Comparison of ENCODE assay signal across 21 cellular contexts in the genomic region with DNA sequence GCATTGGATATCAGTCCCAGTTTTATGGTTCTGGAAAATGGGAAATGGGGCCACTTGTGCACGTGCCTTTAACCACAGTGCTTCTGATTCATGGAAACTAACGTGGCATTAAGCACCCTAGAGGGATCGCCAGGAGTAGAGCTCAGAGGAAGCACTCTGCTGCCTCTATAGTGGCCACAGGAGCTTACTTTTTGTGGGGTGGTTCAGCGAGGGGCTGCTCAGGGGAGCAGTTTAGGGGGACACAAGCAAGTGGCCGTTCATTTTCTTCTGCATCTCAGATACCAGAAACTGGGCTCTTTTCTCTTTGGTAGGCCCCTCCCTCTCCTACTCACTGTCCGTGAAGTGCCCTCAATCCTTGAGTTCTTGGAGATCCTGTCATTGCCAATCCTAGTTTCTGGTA. TPM values are rescaled to one million over a fixed set of nuclear protein-coding genes. Genes with fewer than 3 reads are reported as not detected.
DNase-seq lines count a peak whose midpoint lies in the region; ATAC-seq and TF ChIP-seq lines count a peak whose summit lies in the region.
"Had no signal": no experiment of that assay in that cellular context is flagged by ENCODE, and none has a peak within 500 bp of the region (broad histone marks: within the 10 kb centered on the region; RNA-seq: fewer than 3 reads in every experiment).

No MANE protein-coding gene starts in this region.

- H3K4me1 ChIP-seq in smooth muscle cell (ENCODE audit: low read depth), result peaks cover 20% of the 10 kb centered on the region
- H3K4me1 ChIP-seq: A549 had no signal

- H2AFZ ChIP-seq in smooth muscle cell (ENCODE audit: low read depth), result no peak overlapping the region

- H3K9me3 ChIP-seq in AG04450 (ENCODE audit: control insufficient read depth, insufficient read depth, low read length) (no peaks in the 10 kb centered on the region), smooth muscle cell (replicated peaks; ENCODE audit: low read depth) (no peaks in the 10 kb centered on the region)
- H3K9me3 ChIP-seq: A549 had no signal

- peaks cover 3% of the 10 kb centered on the region for H4K20me1 ChIP-seq in smooth muscle cell (ENCODE audit: low read depth)

- H3K4me1 Mint-ChIP-seq in central memory CD8-positive, alpha-beta T cell, result peaks cover 11% of the 10 kb centered on the region
- peaks cover 38 to 48% of the 10 kb centered on the region in 2 donors for H3K4me1 Mint-ChIP-seq in immature natural killer cell

- CTCF ChIA-PET in AG04450 (lab: Charles Lee), result no interaction called here

- H3K79me2 ChIP-seq in smooth muscle cell (ENCODE audit: low read depth), result peaks cover 97% of the 10 kb centered on the region

- POLR2A ChIA-PET in AG04450 (lab: Yijun Ruan, JAX), result no interaction called here

- no peaks in the 10 kb centered on the region for H3K36me3 ChIP-seq in smooth muscle cell (ENCODE audit: low read depth)

- H3K27me3 ChIP-seq in AG04450 (ENCODE audit: control insufficient read depth, insufficient read depth, low read length), result no peaks in the 10 kb centered on the region
- H3K27me3 ChIP-seq in smooth muscle cell (ENCODE audit: low read depth), result no peaks in the 10 kb centered on the region

- DNase-seq in AG04450 (ENCODE audit: low read depth, low spot score), result no peak
- no peak for DNase-seq in central memory CD8-positive, alpha-beta T cell (ENCODE audit: low spot score in 2 of 2)
- DNase-seq in immature natural killer cell, result no peak
- DNase-seq in smooth muscle cell (lab: John Stamatoyannopoulos, UW; ENCODE audit: unreplicated experiment), result no peak
- DNase-seq in activated CD8-positive, alpha-beta memory T cell treated with anti-CD3 and anti-CD28 coated beads, Interleukin-2, amount 50 U/mL, for 4 hours, result no peak
- no peak for DNase-seq in NCI-H2029 treated with DMSO at 0.1 percent for 48 hours (lab: John Stamatoyannopoulos, UW)
- no peak for DNase-seq in H4 (ENCODE audit: low spot score)
- DNase-seq in stimulated activated CD4-positive, alpha-beta T cell treated with anti-CD3 and anti-CD28 coated beads, Interleukin-15, amount 100 ng/mL, for 24 hours, result no peak
- DNase-seq: 8988T; ACHN; C1 segment of cervical spinal cord; Calu3; CD4-positive, alpha-beta memory T cell; COR-L47; DMS53; DMS79 treated with DMSO at 0.1 percent for 48 hours; GF-D8; GOT3; H7; HCEC 1CT had no signal

- TF ChIP-seq CTCF in AG04450 (IDR thresholded peaks at IDR 0.05; ENCODE audit: low read depth, low read length), result no peak
- TF ChIP-seq CTCF in smooth muscle cell (IDR thresholded peaks at IDR 0.05; ENCODE audit: borderline replicate concordance, insufficient read depth, poor library complexity, severe bottlenecking), result no peak

- 64% methylated on average over 6 of the region's 6 CpGs for WGBS in smooth muscle cell (ENCODE audit: low lambda C conversion rate)

- H3K4me2 ChIP-seq in smooth muscle cell, result peak overlapping the region; percentile 70
- H3K4me2 ChIP-seq: A549 had no signal

- H3K9ac ChIP-seq in smooth muscle cell (ENCODE audit: low read depth), result no peak overlapping the region

- H3K9me3 Mint-ChIP-seq in central memory CD8-positive, alpha-beta T cell, result no peaks in the 10 kb centered on the region
- H3K9me3 Mint-ChIP-seq in immature natural killer cell, result peaks cover 0 to 2% (median 0%) of the 10 kb centered on the region in 6 donors
- H3K9me3 Mint-ChIP-seq: CD4-positive, alpha-beta memory T cell had no signal

- H3K4me3 Mint-ChIP-seq in central memory CD8-positive, alpha-beta T cell, result no peak overlapping the region
- no peak overlapping the region for H3K4me3 Mint-ChIP-seq in immature natural killer cell
- H3K4me3 Mint-ChIP-seq: CD4-positive, alpha-beta memory T cell had no signal

- no peak for ATAC-seq in central memory CD8-positive, alpha-beta T cell (replicated peaks; ENCODE audit: extremely low read depth, poor library complexity, severe bottlenecking)
- ATAC-seq: A549 had no signal

- H3F3A ChIP-seq in smooth muscle cell (ENCODE audit: low read depth), result peaks cover 24% of the 10 kb centered on the region

- H3K4me3 ChIP-seq in AG04450 (ENCODE audit: low read depth, low read length) (no peak overlapping the region), smooth muscle cell (no peak overlapping the region)
- H3K4me3 ChIP-seq: A549 had no signal

- H3K36me3 Mint-ChIP-seq in central memory CD8-positive, alpha-beta T cell (ENCODE audit: insufficient read depth), result peaks cover 12% of the 10 kb centered on the region
- peaks cover 0 to 16% (median 12%) of the 10 kb centered on the region in 3 donors for H3K36me3 Mint-ChIP-seq in immature natural killer cell

- H3K27ac Mint-ChIP-seq in central memory CD8-positive, alpha-beta T cell (ENCODE audit: low read depth), result peak overlapping the region; percentile 88
- peak overlapping the region; percentile 78 to 100 (median 98) for H3K27ac Mint-ChIP-seq in immature natural killer cell

- H3K27me3 Mint-ChIP-seq in central memory CD8-positive, alpha-beta T cell, result no peaks in the 10 kb centered on the region
- H3K27me3 Mint-ChIP-seq in immature natural killer cell (ENCODE audit: low read depth in 3 of 3), result peaks cover 19 to 26% (median 19%) of the 10 kb centered on the region in 3 donors
- H3K27me3 Mint-ChIP-seq: CD4-positive, alpha-beta memory T cell had no signal

- H3K27ac ChIP-seq in AG04450 (ENCODE audit: low read depth, low read length), result peak overlapping the region; percentile 11
- H3K27ac ChIP-seq in smooth muscle cell (ENCODE audit: low read depth), result peak overlapping the region; percentile 85
- H3K27ac ChIP-seq: A549 had no signal

RNA-seq across cellular contexts. Expression of gene AGPAT4, which starts 28.5 kb away (rescaled TPM):
- 7.8 and 10.0 TPM in 2 replicates for polyA plus RNA-seq in AG04450 (2011; rRNA removed)
- 11.9 and 21.1 TPM in 2 replicates for polyA minus RNA-seq in AG04450 (2011; rRNA and poly(A)+ RNA removed)
- polyA plus RNA-seq in immature natural killer cell, result 10 to 100 TPM; 14.4 to 16.6 (median 14.8) TPM
- 49.3 and 51.8 TPM in 2 replicates for total RNA-seq in smooth muscle cell
- 41.5 and 51.4 TPM in 2 replicates for polyA plus RNA-seq in smooth muscle cell
- 3.4 and 3.9 TPM in 2 replicates for total RNA-seq in H4 (2014; rRNA removed; shearing (Covaris generic))
